ENCODE assay signal across 25 cellular contexts in the genomic region with DNA sequence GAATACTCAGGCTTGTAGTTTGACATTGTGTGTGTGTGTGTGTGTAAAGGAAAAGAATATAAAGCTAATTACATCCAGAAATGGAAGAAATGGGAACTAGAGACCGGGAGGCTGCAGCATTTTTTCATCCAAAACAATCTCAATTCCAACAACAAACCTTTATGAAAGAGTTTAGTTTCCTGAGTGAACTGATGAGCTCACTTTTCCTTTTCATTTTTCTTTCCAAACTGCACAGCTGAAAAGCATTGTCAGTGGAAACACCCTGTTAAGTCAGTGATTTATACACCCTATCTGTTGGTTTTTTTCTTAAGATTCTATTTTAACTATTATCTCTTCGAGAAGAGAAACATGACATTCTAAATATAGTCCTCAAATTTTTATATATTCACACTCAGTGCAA.
"Had no signal": no experiment of that assay in that cellular context is flagged by ENCODE, and none has a peak within 500 bp of the region (broad histone marks: within the 10 kb centered on the region; RNA-seq: fewer than 3 reads in every experiment).

No MANE protein-coding gene starts in this region.

- H2AFZ ChIP-seq: parathyroid adenoma had no signal

- H3K9me3 ChIP-seq: esophagus muscularis mucosa, gastrocnemius medialis, left ventricle myocardium inferior, psoas muscle, transverse colon had no signal

- H3K36me3 ChIP-seq: esophagus muscularis mucosa, gastrocnemius medialis, left ventricle myocardium inferior, transverse colon had no signal

- DNase-seq: activated CD4-positive, alpha-beta memory T cell treated with anti-CD3 and anti-CD28 coated beads, Interleukin-2, amount 10 ng/mL, durations not matched to agents 7 days and 5 days; activated CD4-positive, alpha-beta T cell treated with anti-CD3 and anti-CD28 coated beads for 1 hour; activated CD4-positive, alpha-beta T cell treated with anti-CD3 and anti-CD28 coated beads, Interleukin-2, amount 10 ng/mL, durations not matched to agents 7 days and 5 days; activated CD8-positive, alpha-beta memory T cell treated with anti-CD3 and anti-CD28 coated beads, Interleukin-2, amount 50 U/mL, for 48 hours; activated naive CD8-positive, alpha-beta T cell treated with anti-CD3 and anti-CD28 coated beads, Interleukin-2, amount 50 U/mL, for 24 hours; activated T-cell treated with anti-CD3 and anti-CD28 coated beads, Interleukin-2, amount 50 U/mL, for 24 hours; amygdala; caudate nucleus; cortex of kidney; endodermal cell; gastrocnemius medialis; glutamatergic neuron; islet precursor cell; left ventricle myocardium inferior; naive B cell; nephron progenitor cell; psoas muscle; stimulated activated naive CD4-positive, alpha-beta T cell; SW 1271; T1000; transverse colon had no signal

- H3K4me1 ChIP-seq: esophagus muscularis mucosa, gastrocnemius medialis, left ventricle myocardium inferior, parathyroid adenoma, psoas muscle, transverse colon had no signal

- ATAC-seq: activated naive CD8-positive, alpha-beta T cell treated with anti-CD3 and anti-CD28 coated beads, Interleukin-2, amount 50 U/mL, for 24 hours; gastrocnemius medialis; psoas muscle; WTC11 had no signal

- H3K27me3 ChIP-seq: esophagus muscularis mucosa, gastrocnemius medialis, transverse colon had no signal

- H3K27ac ChIP-seq: esophagus muscularis mucosa, gastrocnemius medialis, left ventricle myocardium inferior, parathyroid adenoma, psoas muscle, transverse colon had no signal

- H3K79me2 ChIP-seq: parathyroid adenoma had no signal

- H3K4me3 ChIP-seq: esophagus muscularis mucosa, gastrocnemius medialis, left ventricle myocardium inferior, lung, psoas muscle, transverse colon had no signal

- H3K9ac ChIP-seq: parathyroid adenoma had no signal
